In the genomic region with DNA sequence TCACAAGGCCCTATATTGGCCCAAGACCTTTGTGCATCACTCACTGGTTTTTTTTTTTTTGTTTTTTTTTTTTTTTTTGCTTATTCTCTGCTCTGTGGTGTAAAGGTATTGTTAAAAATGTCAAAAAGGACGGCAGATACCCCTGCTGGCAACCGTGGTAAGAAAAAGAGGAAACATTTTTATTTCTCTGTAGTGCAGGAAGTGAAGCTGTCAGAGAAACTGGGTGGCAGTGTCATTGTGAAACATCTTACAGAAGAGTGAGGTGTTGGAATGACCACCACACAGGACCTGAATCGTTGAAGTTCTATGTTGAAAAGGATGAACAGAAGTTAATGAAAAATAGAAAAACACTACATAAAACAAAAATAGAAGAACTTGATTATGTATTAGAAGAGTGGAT, we compare ENCODE assay signal across 9 cellular contexts.
A peak's percentile ranks its signal among the peaks of the same experiment; 100 is the strongest.
DNase-seq lines count a peak whose midpoint lies in the region; ATAC-seq lines count a peak whose summit lies in the region.
"Had no signal": no experiment of that assay in that cellular context is flagged by ENCODE, and none has a peak within 500 bp of the region (broad histone marks: within the 10 kb centered on the region; RNA-seq: fewer than 3 reads in every experiment).

No MANE protein-coding gene starts in this region.

- H3K4me3 Mint-ChIP-seq in activated naive CD4-positive, alpha-beta T cell treated with anti-CD3 and anti-CD28 coated beads, Interleukin-2, amount 50 U/mL, for 24 hours = no peak overlapping the region
- no peak overlapping the region for H3K4me3 Mint-ChIP-seq in stimulated activated memory B cell treated with anti-CD40 and anti-IgM and Interleukin-4, amounts not matched to agents 10 μg/mL and 1 μg/mL and 100 μg/mL, for 72 hours

- intact Hi-C loops in aorta (cut with DNase I) = no loop called here

- ATAC-seq in HG02678 (IDR thresholded peaks at IDR 0.05; ENCODE audit: unreplicated experiment) = peak; percentile 92
- peak; percentile 86 for ATAC-seq in stimulated activated memory B cell treated with anti-CD40 and anti-IgM and Interleukin-4, amounts not matched to agents 10 μg/mL and 1 μg/mL and 100 μg/mL, for 72 hours
- no peak for ATAC-seq in aorta (ENCODE audit: low FRiP score)
- ATAC-seq: left colon had no signal

- no peaks in the 10 kb centered on the region for H3K27me3 Mint-ChIP-seq in activated naive CD4-positive, alpha-beta T cell treated with anti-CD3 and anti-CD28 coated beads, Interleukin-2, amount 50 U/mL, for 24 hours
- no peaks in the 10 kb centered on the region for H3K27me3 Mint-ChIP-seq in stimulated activated memory B cell treated with anti-CD40 and anti-IgM and Interleukin-4, amounts not matched to agents 10 μg/mL and 1 μg/mL and 100 μg/mL, for 72 hours

- DNase-seq in activated naive CD4-positive, alpha-beta T cell treated with Interleukin-2 at 50 U/mL for 16 hours = no peak
- peak; percentile 89 for DNase-seq in KBM-7
- no peak for DNase-seq in DMS79 (lab: John Stamatoyannopoulos, UW)
- DNase-seq in NCI-H226 = no peak
- no peak for DNase-seq in aorta
- DNase-seq: left colon had no signal

- H3K4me3 ChIP-seq in aorta (ENCODE audit: low read length in 2 of 2) = no peak overlapping the region

- H3K4me1 Mint-ChIP-seq in activated naive CD4-positive, alpha-beta T cell treated with anti-CD3 and anti-CD28 coated beads, Interleukin-2, amount 50 U/mL, for 24 hours = peaks cover 10% of the 10 kb centered on the region
- peaks cover 9% of the 10 kb centered on the region for H3K4me1 Mint-ChIP-seq in stimulated activated memory B cell treated with anti-CD40 and anti-IgM and Interleukin-4, amounts not matched to agents 10 μg/mL and 1 μg/mL and 100 μg/mL, for 72 hours

- H3K9me3 Mint-ChIP-seq in activated naive CD4-positive, alpha-beta T cell treated with anti-CD3 and anti-CD28 coated beads, Interleukin-2, amount 50 U/mL, for 24 hours = no peaks in the 10 kb centered on the region
- H3K9me3 Mint-ChIP-seq in stimulated activated memory B cell treated with anti-CD40 and anti-IgM and Interleukin-4, amounts not matched to agents 10 μg/mL and 1 μg/mL and 100 μg/mL, for 72 hours = peaks cover 4% of the 10 kb centered on the region

- H3K36me3 Mint-ChIP-seq in activated naive CD4-positive, alpha-beta T cell treated with anti-CD3 and anti-CD28 coated beads, Interleukin-2, amount 50 U/mL, for 24 hours = no peaks in the 10 kb centered on the region
- H3K36me3 Mint-ChIP-seq in stimulated activated memory B cell treated with anti-CD40 and anti-IgM and Interleukin-4, amounts not matched to agents 10 μg/mL and 1 μg/mL and 100 μg/mL, for 72 hours = no peaks in the 10 kb centered on the region

- WGBS in aorta, 2 donors = 58 to 63% methylated on average over 3 of the region's 3 CpGs

- no peaks in the 10 kb centered on the region for H3K4me1 ChIP-seq in aorta (ENCODE audit: control insufficient read depth in 1 of 2, insufficient read depth in 2 of 2, low read length in 2 of 2)

- H3K27ac ChIP-seq in aorta (ENCODE audit: low read depth in 1 of 2, low read length in 2 of 2) = no peak overlapping the region

- no peaks in the 10 kb centered on the region for H3K9me3 ChIP-seq in aorta (ENCODE audit: control insufficient read depth, low read length)

- no peaks in the 10 kb centered on the region for H3K27me3 ChIP-seq in aorta (ENCODE audit: control insufficient read depth in 1 of 2, insufficient read depth in 2 of 2, low read length in 1 of 2)

- in situ Hi-C loops in KBM-7 (cut with MboI; ENCODE audit: low pct_unique_long_range_greater_than_20kb, low sequenced_read_pairs) = no loop called here

- H3K36me3 ChIP-seq in aorta (ENCODE audit: control insufficient read depth in 1 of 2, insufficient read depth in 2 of 2, low read length in 1 of 2) = no peaks in the 10 kb centered on the region

- peak overlapping the region; percentile 13 for H3K27ac Mint-ChIP-seq in activated naive CD4-positive, alpha-beta T cell treated with anti-CD3 and anti-CD28 coated beads, Interleukin-2, amount 50 U/mL, for 24 hours
- no peak overlapping the region for H3K27ac Mint-ChIP-seq in stimulated activated memory B cell treated with anti-CD40 and anti-IgM and Interleukin-4, amounts not matched to agents 10 μg/mL and 1 μg/mL and 100 μg/mL, for 72 hours
